In the genomic region with DNA sequence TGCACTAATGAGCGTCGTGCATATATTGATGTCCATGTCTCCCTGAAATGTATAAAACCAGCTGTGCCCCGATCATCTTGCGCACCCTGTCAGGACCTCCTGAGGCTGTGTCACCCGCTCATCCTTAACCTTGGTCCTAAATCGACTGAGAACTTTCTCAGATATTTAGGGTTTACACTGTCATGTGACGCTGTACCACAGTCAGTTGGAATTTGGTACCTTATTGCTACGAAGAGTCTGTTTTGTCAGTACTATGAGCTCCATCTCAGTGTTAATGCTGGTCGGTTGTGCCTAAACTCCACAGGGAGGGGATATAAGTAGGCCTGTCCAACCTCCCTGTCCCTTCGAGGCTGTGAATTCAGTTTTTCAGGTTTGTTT, we compare ENCODE assay signal across 13 cellular contexts. TPM values are rescaled to one million over a fixed set of nuclear protein-coding genes. Genes with fewer than 3 reads are reported as not detected.
A peak's percentile ranks its signal among the peaks of the same experiment; 100 is the strongest.
DNase-seq lines count a peak whose midpoint lies in the region; ATAC-seq and TF ChIP-seq lines count a peak whose summit lies in the region.
"Had no signal": no experiment of that assay in that cellular context is flagged by ENCODE, and none has a peak within 500 bp of the region (broad histone marks: within the 10 kb centered on the region; RNA-seq: fewer than 3 reads in every experiment).

No MANE protein-coding gene starts in this region.

- peaks cover 2% of the 10 kb centered on the region for H3K4me1 ChIP-seq in right cardiac atrium (ENCODE audit: control insufficient read depth, insufficient read depth, low read length)
- H3K4me1 ChIP-seq in stomach: peaks cover 6 to 48% (median 27%) of the 10 kb centered on the region in 4 donors

- H3K27me3 ChIP-seq in right cardiac atrium (ENCODE audit: control insufficient read depth, insufficient read depth): no peaks in the 10 kb centered on the region
- peaks cover 0 to 3% (median 0%) of the 10 kb centered on the region in 3 donors for H3K27me3 ChIP-seq in stomach

- no peak for DNase-seq in activated T-cell treated with anti-CD3 and anti-CD28 coated beads, Interleukin-2, amount 50 U/mL, for 24 hours
- no peak for DNase-seq in activated T-cell treated with anti-CD3 and anti-CD28 coated beads, Interleukin-2, amount 50 U/mL, for 48 hours
- DNase-seq in right cardiac atrium (peak in 2 of 3 donors; percentile 5 to 24), stomach (no peak), iPS-NIHi7 (ENCODE audit: extremely low spot score) (no peak), caudate nucleus (lab: John Stamatoyannopoulos, UW) (no peak)
- DNase-seq: DMS53; HCEC 1CT; NCI-H2081; stimulated activated CD4-positive, alpha-beta T cell treated with anti-CD3 and anti-CD28 coated beads, Interleukin-15, amount 100 ng/mL, for 24 hours had no signal

- ATAC-seq in right cardiac atrium: no peak
- ATAC-seq: GM12878 had no signal

- intact Hi-C loops in right cardiac atrium (cut with DNase I) (loop anchor here in 3 of 4 donors (5.0 to 10.0 kb wide), 2 partner anchors 49 to 51 kb away; no protein-coding TSS in a partner anchor), stomach (cut with DNase I; ENCODE audit: low total_unique reads) (no loop called here)

- no peak for TF ChIP-seq POLR2A in stomach (IDR thresholded peaks at IDR 0.05)

- no peak for TF ChIP-seq EP300 in stomach (IDR thresholded peaks at IDR 0.05)

- H3K27me3 Mint-ChIP-seq in activated T-cell treated with anti-CD3 and anti-CD28 coated beads, Interleukin-2, amount 50 U/mL, for 24 hours: no peaks in the 10 kb centered on the region

- peaks cover 22% of the 10 kb centered on the region for H3K36me3 Mint-ChIP-seq in activated T-cell treated with anti-CD3 and anti-CD28 coated beads, Interleukin-2, amount 50 U/mL, for 24 hours (ENCODE audit: low read depth)

- TF ChIP-seq CTCF in stomach (IDR thresholded peaks at IDR 0.05): no peak

- H3K9me3 ChIP-seq in right cardiac atrium (ENCODE audit: control insufficient read depth, low read length) (no peaks in the 10 kb centered on the region), stomach (no peaks in the 10 kb centered on the region)
- H3K9me3 ChIP-seq: A549 had no signal

- H3K4me3 ChIP-seq in right cardiac atrium (ENCODE audit: low read length) (no peak overlapping the region), stomach (no peak overlapping the region)
- H3K4me3 ChIP-seq: A549, GM12878 had no signal

- 86% methylated on average over 10 of the region's 10 CpGs for WGBS in right cardiac atrium
- WGBS in stomach, 5 donors: 86 to 90% (median 88%) methylated on average over 10 of the region's 10 CpGs

- no peaks in the 10 kb centered on the region for H3K9me3 Mint-ChIP-seq in activated T-cell treated with anti-CD3 and anti-CD28 coated beads, Interleukin-2, amount 50 U/mL, for 24 hours

- H3K4me3 Mint-ChIP-seq in activated T-cell treated with anti-CD3 and anti-CD28 coated beads, Interleukin-2, amount 50 U/mL, for 24 hours: no peak overlapping the region

- peak overlapping the region; percentile 37 for H3K27ac Mint-ChIP-seq in activated T-cell treated with anti-CD3 and anti-CD28 coated beads, Interleukin-2, amount 50 U/mL, for 24 hours

- H3K4me1 Mint-ChIP-seq in activated T-cell treated with anti-CD3 and anti-CD28 coated beads, Interleukin-2, amount 50 U/mL, for 24 hours (ENCODE audit: low read depth): peaks cover 52% of the 10 kb centered on the region

- peak overlapping the region; percentile 36 for H3K27ac ChIP-seq in right cardiac atrium (ENCODE audit: low read length)
- peak overlapping the region in 3 of 5 donors; percentile 77 to 93 (median 92) for H3K27ac ChIP-seq in stomach
- no peak overlapping the region for H3K27ac ChIP-seq in caudate nucleus (ENCODE audit: low read depth, low read length)
- H3K27ac ChIP-seq: KMS-11 had no signal

- no peaks in the 10 kb centered on the region for H3K36me3 ChIP-seq in stomach

RNA-seq across cellular contexts. Expression of a gene that starts 1.8 kb away (rescaled TPM):
- total RNA-seq in right cardiac atrium (100 to 1,000 TPM; 180 to 290 (median 240) TPM), stomach (10 to 100 TPM in 4 of 5 donors, 1 to 10 TPM in 1; 8.8 to 61.7 (median 12.9) TPM)
- polyA plus RNA-seq in right cardiac atrium (393 TPM), stomach (100 to 1,000 TPM; 276 to 394 (median 344) TPM)

RNA-seq across cellular contexts. Expression of a gene that starts 6.5 kb away (rescaled TPM):
- total RNA-seq in right cardiac atrium (not detected), stomach (under 1 TPM in 1 of 5 donors, not detected in 4; 0.73 TPM)
- polyA plus RNA-seq in right cardiac atrium (not detected), stomach (not detected)
- total RNA-seq: GM12878 had no signal
- polyA plus RNA-seq: A549, GM12878 had no signal

RNA-seq across cellular contexts. Expression of a gene that starts 8.0 kb away (rescaled TPM):
- total RNA-seq in right cardiac atrium (100 to 1,000 TPM in 3 of 4 donors, 10 to 100 TPM in 1; 85.0 to 169 (median 116) TPM), stomach (10 to 100 TPM in 4 of 5 donors, 1 to 10 TPM in 1; 7.0 to 59.8 (median 17.3) TPM)
- polyA plus RNA-seq in right cardiac atrium (235 TPM), stomach (100 to 1,000 TPM in 2 of 3 donors, 10 to 100 TPM in 1; 79.9 to 224 (median 119) TPM)

RNA-seq across cellular contexts. Expression of a gene that starts 14.8 kb away (rescaled TPM):
- total RNA-seq in right cardiac atrium (100 to 1,000 TPM; 263 to 569 (median 519) TPM), stomach (100 to 1,000 TPM in 3 of 5 donors, 10 to 100 TPM in 2; 11.9 to 271 (median 127) TPM)
- polyA plus RNA-seq in right cardiac atrium (749 TPM), stomach (1,000 to 10,000 TPM in 1 of 3 donors, 100 to 1,000 TPM in 2; 538 to 1,128 (median 677) TPM)

RNA-seq across cellular contexts. Expression of a gene that starts 16.9 kb away (rescaled TPM):
- total RNA-seq in right cardiac atrium (10 to 100 TPM in 3 of 4 donors, 1 to 10 TPM in 1; 9.9 to 15.8 (median 11.9) TPM), stomach (10 to 100 TPM in 4 of 5 donors, 1 to 10 TPM in 1; 3.5 to 34.8 (median 11.9) TPM)
- polyA plus RNA-seq in right cardiac atrium (18.7 TPM), stomach (10 to 100 TPM; 14.4 to 44.0 (median 20.7) TPM)

Comparison
In these comparisons a context has a peak if more than half of its experiments do, and no peak if none do; other contexts are left out.
1. DNase-seq: peak in right cardiac atrium (2 of 3); none in activated T-cell treated with anti-CD3 and anti-CD28 coated beads, Interleukin-2, amount 50 U/mL, for 24 hours (single experiment), activated T-cell treated with anti-CD3 and anti-CD28 coated beads, Interleukin-2, amount 50 U/mL, for 48 hours (0 of 2), stomach (single experiment), iPS-NIHi7 (single experiment) and caudate nucleus (0 of 61).